12 cellular contexts compared by ENCODE assay signal in genomic region chr2:94856856-94857255, GRCh38. TPM values are rescaled to one million over a fixed set of nuclear protein-coding genes. Genes with fewer than 3 reads are reported as not detected.
DNase-seq lines count a peak whose midpoint lies in the region; ATAC-seq and TF ChIP-seq lines count a peak whose summit lies in the region.
"Not testable (repeated sequence)": the region's sequence is repeated elsewhere in the genome, so short reads cannot be mapped to it uniquely, and the experiment has no call there.
"Had no signal": no experiment of that assay in that cellular context is flagged by ENCODE, and none has a peak within 500 bp of the region (broad histone marks: within the 10 kb centered on the region; RNA-seq: fewer than 3 reads in every experiment).

No MANE protein-coding gene starts in this region.

- H3K27ac Mint-ChIP-seq in activated T-helper 17 cell treated with anti-CD3 and anti-CD28 coated beads, Interleukin-2, amount 50 U/mL, for 72 hours, result not testable (repeated sequence)

- WGBS in neuronal stem cell (ENCODE audit: extremely low coverage in 2 of 2, insufficient read length in 2 of 2, insufficient replicate concordance in 1 of 2), 2 donors, result no CpG with 5 or more reads among the region's 35 CpGs
- 4% methylated on average over 18 of the region's 35 CpGs for WGBS in suprapubic skin

- H2BK12ac ChIP-seq in neuronal stem cell (ENCODE audit: low read length), result not testable (repeated sequence)

- H2BK120ac ChIP-seq in neuronal stem cell (ENCODE audit: low read depth, low read length), result not testable (repeated sequence)

- H3K4me3 Mint-ChIP-seq in activated T-helper 17 cell treated with anti-CD3 and anti-CD28 coated beads, Interleukin-2, amount 50 U/mL, for 72 hours, result peak overlapping the region; percentile 29

- not testable (repeated sequence) for TF ChIP-seq EP300 in suprapubic skin (IDR thresholded peaks at IDR 0.05)

- not testable (repeated sequence) for ATAC-seq in activated T-helper 17 cell treated with anti-CD3 and anti-CD28 coated beads, Interleukin-2, amount 50 U/mL, for 72 hours (replicated peaks)

- not testable (repeated sequence) for H4K91ac ChIP-seq in neuronal stem cell (ENCODE audit: low read depth, low read length, poor library complexity)

- H3K27me3 Mint-ChIP-seq in activated T-helper 17 cell treated with anti-CD3 and anti-CD28 coated beads, Interleukin-2, amount 50 U/mL, for 72 hours, result peaks cover 22% of the 10 kb centered on the region

- H3K79me1 ChIP-seq in neuronal stem cell (ENCODE audit: low read depth, low read length), result not testable (repeated sequence)

- not testable (repeated sequence) for H2AK5ac ChIP-seq in neuronal stem cell (ENCODE audit: low read depth, low read length)

- not testable (repeated sequence) for H3K4ac ChIP-seq in neuronal stem cell (ENCODE audit: low read length)

- peak overlapping the region; percentile 25 for H3K4me2 ChIP-seq in neuronal stem cell (ENCODE audit: insufficient read depth, low read length, poor library complexity, severe bottlenecking)

- not testable (repeated sequence) for H3K27ac ChIP-seq in HUES6 (ENCODE audit: low read depth, low read length); coronary artery; neuronal stem cell (replicated peaks; ENCODE audit: low read length); suprapubic skin
- H3K27ac ChIP-seq in VCaP, result peak overlapping the region; percentile 38; the same call in 1 of the 2 replicates

- H3K23ac ChIP-seq in neuronal stem cell (ENCODE audit: low read depth, low read length, poor library complexity), result not testable (repeated sequence)

- not testable (repeated sequence) for H3K4me1 ChIP-seq in HUES6 (ENCODE audit: control insufficient read depth, insufficient read depth, low read length); iPS-15b (ENCODE audit: control insufficient read depth, insufficient read depth, low read length); neuronal stem cell (ENCODE audit: control insufficient read depth in 2 of 2, insufficient read depth in 1 of 2, low read depth in 1 of 2, low read length in 2 of 2)
- H3K4me1 ChIP-seq in suprapubic skin, result peaks cover 23% of the 10 kb centered on the region

- H2BK15ac ChIP-seq in neuronal stem cell (ENCODE audit: low read length), result not testable (repeated sequence)

- not testable (repeated sequence) for H4K8ac ChIP-seq in neuronal stem cell (ENCODE audit: low read depth, low read length)

- not testable (repeated sequence) for H3K18ac ChIP-seq in neuronal stem cell (ENCODE audit: low read length)

- H3K9ac ChIP-seq in HUES6 (ENCODE audit: low read length); iPS-15b (ENCODE audit: low read depth, low read length); neuronal stem cell (ENCODE audit: low read depth, low read length, poor library complexity): not testable (repeated sequence)

- H3K4me1 Mint-ChIP-seq in activated T-helper 17 cell treated with anti-CD3 and anti-CD28 coated beads, Interleukin-2, amount 50 U/mL, for 72 hours, result not testable (repeated sequence)

- H2AFZ ChIP-seq in neuronal stem cell (ENCODE audit: low read length), result peak overlapping the region; percentile 77

- H3K4me3 ChIP-seq in HUES6 (ENCODE audit: low read depth, low read length) (peak overlapping the region; percentile 47), coronary artery (peak overlapping the region; percentile 59), iPS-15b (ENCODE audit: low read depth, low read length) (peak overlapping the region; percentile 45), suprapubic skin (peak overlapping the region; percentile 39)
- H3K4me3 ChIP-seq in neuronal stem cell (ENCODE audit: low read length in 2 of 2), result not testable (repeated sequence)

- not testable (repeated sequence) for H3K36me3 Mint-ChIP-seq in activated T-helper 17 cell treated with anti-CD3 and anti-CD28 coated beads, Interleukin-2, amount 50 U/mL, for 72 hours (ENCODE audit: low read depth)

- H3K27me3 ChIP-seq in HUES6 (ENCODE audit: control insufficient read depth, insufficient read depth, low read length) (peaks cover 56% of the 10 kb centered on the region), iPS-15b (ENCODE audit: control insufficient read depth, insufficient read depth, low read length) (peaks cover 24% of the 10 kb centered on the region), neuronal stem cell (ENCODE audit: control insufficient read depth in 3 of 3, insufficient read depth in 3 of 3, low read depth in 1 of 3, low read length in 3 of 3) (peaks cover 2 to 37% (median 21%) of the 10 kb centered on the region in 3 experiments), suprapubic skin (peaks cover 56% of the 10 kb centered on the region)

- not testable (repeated sequence) for H2BK5ac ChIP-seq in neuronal stem cell (ENCODE audit: low read length)

- H3K9me3 ChIP-seq in HUES6 (ENCODE audit: control insufficient read depth, insufficient read depth, low read depth, low read length); iPS-15b (ENCODE audit: control insufficient read depth, insufficient read depth, low read length); neuronal stem cell (replicated peaks in 1 of 2; ENCODE audit: control insufficient read depth in 2 of 2, insufficient read depth in 1 of 2, low read depth in 1 of 2, low read length in 2 of 2); suprapubic skin: not testable (repeated sequence)

- not testable (repeated sequence) for H3K36me3 ChIP-seq in HUES6 (ENCODE audit: control insufficient read depth, insufficient read depth, low read length); iPS-15b (ENCODE audit: control insufficient read depth, insufficient read depth, low read length); neuronal stem cell (replicated peaks in 1 of 2; ENCODE audit: control insufficient read depth in 2 of 2, insufficient read depth in 2 of 2, low read length in 2 of 2); suprapubic skin

- H3K9me3 Mint-ChIP-seq in activated T-helper 17 cell treated with anti-CD3 and anti-CD28 coated beads, Interleukin-2, amount 50 U/mL, for 72 hours, result not testable (repeated sequence)

- H3K14ac ChIP-seq in neuronal stem cell (ENCODE audit: low read length), result not testable (repeated sequence)

- TF ChIP-seq CTCF in VCaP (conservative IDR thresholded peaks at IDR 0.05); coronary artery (IDR thresholded peaks at IDR 0.05); suprapubic skin (IDR thresholded peaks at IDR 0.05): not testable (repeated sequence)

- TF ChIP-seq POLR2A in suprapubic skin (IDR thresholded peaks at IDR 0.05), result not testable (repeated sequence)

- not testable (repeated sequence) for DNase-seq in coronary artery (ENCODE audit: low spot score); neuronal stem cell (ENCODE audit: low spot score); suprapubic skin (ENCODE audit: low spot score in 2 of 2)

RNA-seq across cellular contexts. Expression of gene TEKT4, which starts 14.4 kb away (rescaled TPM):
- total RNA-seq in activated T-helper 17 cell treated with anti-CD3 and anti-CD28 coated beads, Interleukin-2, amount 50 U/mL, for 72 hours, result not detected
- not detected for polyA plus RNA-seq in neuronal stem cell (2013, experiment 1 of 2)
- not detected for polyA plus RNA-seq in neuronal stem cell (2013, experiment 2 of 2)
- not detected for total RNA-seq in suprapubic skin
- total RNA-seq: ascending aorta, dermis blood vessel endothelial cell, endothelial cell of umbilical vein, transverse colon had no signal
- polyA plus RNA-seq: endothelial cell of umbilical vein, IgD-negative memory B cell had no signal
